In the genomic region with DNA sequence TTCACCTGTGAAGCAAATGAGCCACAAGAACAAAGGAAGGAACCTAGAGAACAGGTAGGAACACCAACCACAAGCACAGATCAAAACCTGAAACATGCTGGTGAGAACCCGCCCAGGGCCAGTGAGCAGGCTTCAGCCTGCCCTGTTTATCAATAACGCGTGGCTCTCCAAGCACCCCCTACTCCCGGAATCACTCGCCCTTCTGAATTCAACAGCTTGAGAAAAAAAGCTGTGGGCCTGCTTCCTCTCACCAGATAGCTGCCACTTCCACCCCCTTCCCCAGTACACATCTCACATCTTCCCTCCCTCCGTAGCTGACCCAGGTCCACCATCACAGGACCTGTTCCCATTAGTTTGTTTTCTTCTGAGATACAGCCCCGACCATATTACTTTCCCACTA, we compare ENCODE assay signal across 11 cellular contexts. TPM values are rescaled to one million over a fixed set of nuclear protein-coding genes. Genes with fewer than 3 reads are reported as not detected.
DNase-seq lines count a peak whose midpoint lies in the region; ATAC-seq lines count a peak whose summit lies in the region.
"Had no signal": no experiment of that assay in that cellular context is flagged by ENCODE, and none has a peak within 500 bp of the region (broad histone marks: within the 10 kb centered on the region; RNA-seq: fewer than 3 reads in every experiment).

No MANE protein-coding gene starts in this region.

- H3K4me1 Mint-ChIP-seq in activated T-cell treated with anti-CD3 and anti-CD28 coated beads, Interleukin-2, amount 50 U/mL, for 4 hours (ENCODE audit: low read depth), result peaks cover 76% of the 10 kb centered on the region
- H3K4me1 Mint-ChIP-seq in dendritic cell treated with granulocyte-macrophage colony-stimulating factor and Interleukin-4, amounts not matched to agents 40 ng/mL and 50 ng/mL, for 4 days (ENCODE audit: low read depth), result peaks cover 84% of the 10 kb centered on the region
- H3K4me1 Mint-ChIP-seq in stimulated activated memory B cell treated with anti-CD40 and anti-IgM and Interleukin-4, amounts not matched to agents 10 μg/mL and 1 μg/mL and 100 μg/mL, for 72 hours, result peaks cover 80% of the 10 kb centered on the region

- H3K4me3 Mint-ChIP-seq in activated T-cell treated with anti-CD3 and anti-CD28 coated beads, Interleukin-2, amount 50 U/mL, for 4 hours, result peak overlapping the region; percentile 47
- no peak overlapping the region for H3K4me3 Mint-ChIP-seq in dendritic cell treated with granulocyte-macrophage colony-stimulating factor and Interleukin-4, amounts not matched to agents 40 ng/mL and 50 ng/mL, for 4 days
- peak overlapping the region; percentile 37 for H3K4me3 Mint-ChIP-seq in stimulated activated memory B cell treated with anti-CD40 and anti-IgM and Interleukin-4, amounts not matched to agents 10 μg/mL and 1 μg/mL and 100 μg/mL, for 72 hours

- no peaks in the 10 kb centered on the region for H3K9me3 Mint-ChIP-seq in activated T-cell treated with anti-CD3 and anti-CD28 coated beads, Interleukin-2, amount 50 U/mL, for 4 hours
- H3K9me3 Mint-ChIP-seq in dendritic cell treated with granulocyte-macrophage colony-stimulating factor and Interleukin-4, amounts not matched to agents 40 ng/mL and 50 ng/mL, for 4 days, result no peaks in the 10 kb centered on the region
- no peaks in the 10 kb centered on the region for H3K9me3 Mint-ChIP-seq in stimulated activated memory B cell treated with anti-CD40 and anti-IgM and Interleukin-4, amounts not matched to agents 10 μg/mL and 1 μg/mL and 100 μg/mL, for 72 hours

- H3K27ac Mint-ChIP-seq in dendritic cell treated with granulocyte-macrophage colony-stimulating factor and Interleukin-4, amounts not matched to agents 40 ng/mL and 50 ng/mL, for 4 days, result peak overlapping the region; percentile 78
- peak overlapping the region; percentile 82 for H3K27ac Mint-ChIP-seq in stimulated activated memory B cell treated with anti-CD40 and anti-IgM and Interleukin-4, amounts not matched to agents 10 μg/mL and 1 μg/mL and 100 μg/mL, for 72 hours

- no peaks in the 10 kb centered on the region for H3K27me3 Mint-ChIP-seq in activated T-cell treated with anti-CD3 and anti-CD28 coated beads, Interleukin-2, amount 50 U/mL, for 4 hours (ENCODE audit: low read depth)
- H3K27me3 Mint-ChIP-seq in dendritic cell treated with granulocyte-macrophage colony-stimulating factor and Interleukin-4, amounts not matched to agents 40 ng/mL and 50 ng/mL, for 4 days, result no peaks in the 10 kb centered on the region
- no peaks in the 10 kb centered on the region for H3K27me3 Mint-ChIP-seq in stimulated activated memory B cell treated with anti-CD40 and anti-IgM and Interleukin-4, amounts not matched to agents 10 μg/mL and 1 μg/mL and 100 μg/mL, for 72 hours

- peaks cover 31% of the 10 kb centered on the region for H3K36me3 Mint-ChIP-seq in activated T-cell treated with anti-CD3 and anti-CD28 coated beads, Interleukin-2, amount 50 U/mL, for 4 hours (ENCODE audit: insufficient read depth)
- peaks cover 88% of the 10 kb centered on the region for H3K36me3 Mint-ChIP-seq in dendritic cell treated with granulocyte-macrophage colony-stimulating factor and Interleukin-4, amounts not matched to agents 40 ng/mL and 50 ng/mL, for 4 days (ENCODE audit: low read depth)
- peaks cover 39% of the 10 kb centered on the region for H3K36me3 Mint-ChIP-seq in stimulated activated memory B cell treated with anti-CD40 and anti-IgM and Interleukin-4, amounts not matched to agents 10 μg/mL and 1 μg/mL and 100 μg/mL, for 72 hours

- intact Hi-C loops in dendritic cell treated with granulocyte-macrophage colony-stimulating factor and Interleukin-4, amounts not matched to agents 40 ng/mL and 50 ng/mL, for 4 days (cut with micrococcal nuclease), result no loop called here

- DNase-seq in activated T-cell treated with anti-CD3 and anti-CD28 coated beads, Interleukin-2, amount 50 U/mL, for 4 hours, result no peak
- no peak for DNase-seq in activated T-cell treated with anti-CD3 and anti-CD28 coated beads for 4 hours
- no peak for DNase-seq in AG08395 (ENCODE audit: low spot score)
- DNase-seq: activated CD4-positive, alpha-beta T cell treated with anti-CD3 and anti-CD28 coated beads, Interleukin-2, amount 50 U/mL, for 48 hours; PC-3; small intestine had no signal

- peak in 1 of 2 donors; percentile 14 for ATAC-seq in activated T-cell treated with anti-CD3 and anti-CD28 coated beads, Interleukin-2, amount 50 U/mL, for 4 hours
- ATAC-seq in HG03139 (IDR thresholded peaks at IDR 0.05; ENCODE audit: unreplicated experiment) (peak; percentile 38), GM19328 (IDR thresholded peaks at IDR 0.05; ENCODE audit: unreplicated experiment) (no peak), GM18520 (IDR thresholded peaks at IDR 0.05; ENCODE audit: unreplicated experiment) (no peak)
- no peak for ATAC-seq in stimulated activated memory B cell treated with anti-CD40 and anti-IgM and Interleukin-4, amounts not matched to agents 10 μg/mL and 1 μg/mL and 100 μg/mL, for 72 hours
- ATAC-seq: PC-3 had no signal

RNA-seq across cellular contexts. Expression of a gene that starts 30.4 kb away (rescaled TPM):
- total RNA-seq in activated T-cell treated with anti-CD3 and anti-CD28 coated beads, Interleukin-2, amount 50 U/mL, for 4 hours, result 10 to 100 TPM; 30.2 to 43.4 (median 32.0) TPM
